8 cellular contexts compared by ENCODE assay signal in genomic region chr2:96760036-96760985, GRCh38. TPM values are rescaled to one million over a fixed set of nuclear protein-coding genes. Genes with fewer than 3 reads are reported as not detected.
A peak's percentile ranks its signal among the peaks of the same experiment; 100 is the strongest.
DNase-seq lines count a peak whose midpoint lies in the region; ATAC-seq and TF ChIP-seq lines count a peak whose summit lies in the region.

CNNM4 (plus strand) TSS chr2:96760902; CDS start chr2:96761000, 98 bp downstream.

- H3K4me3 Mint-ChIP-seq in GM23338 (peak within 1 kb of the TSS; percentile 72), natural killer cell (peak within 1 kb of the TSS; percentile 86)

- ATAC-seq in GM23338 (peak; percentile 78), natural killer cell (peak; percentile 94 to 98 (median 95))

- peak within 1 kb of the TSS; percentile 97 for H2AFZ ChIP-seq in GM23338

- H3K9me3 Mint-ChIP-seq in GM23338 = no peaks in the 10 kb centered on the region
- H3K9me3 Mint-ChIP-seq in natural killer cell = no peaks in the 10 kb centered on the region

- peak within 1 kb of the TSS; percentile 84 for H3K4me2 ChIP-seq in DOHH2 (ENCODE audit: low read length)
- peak within 1 kb of the TSS; percentile 88 for H3K4me2 ChIP-seq in GM23338

- H4K20me1 ChIP-seq in DOHH2 (ENCODE audit: control insufficient read depth, insufficient read depth, low read depth, low read length) (no peaks in the 10 kb centered on the region), GM23338 (replicated peaks; ENCODE audit: insufficient read depth) (peaks cover 8% of the 10 kb centered on the region; the same call in 1 of the 2 replicates)

- no peaks in the 10 kb centered on the region for H3K9me2 ChIP-seq in DOHH2 (replicated peaks; ENCODE audit: control insufficient read depth, low read length)
- H3K9me2 ChIP-seq in GM23338 (ENCODE audit: insufficient read depth) = peaks cover 4% of the 10 kb centered on the region; the same call in 1 of the 2 replicates

- no peaks in the 10 kb centered on the region for H3F3A ChIP-seq in DOHH2 (ENCODE audit: control insufficient read depth, insufficient read depth)
- peaks cover 18% of the 10 kb centered on the region for H3F3A ChIP-seq in GM23338 (replicated peaks; ENCODE audit: low read depth)

- H3K79me2 ChIP-seq in DOHH2 (ENCODE audit: control insufficient read depth, low read length) (peaks cover 39% of the 10 kb centered on the region), GM23338 (replicated peaks; ENCODE audit: insufficient read depth) (peaks cover 18% of the 10 kb centered on the region)

- H3K4me3 ChIP-seq in DOHH2 (ENCODE audit: low read length) = peak within 1 kb of the TSS; percentile 93
- H3K4me3 ChIP-seq in GM23338 = peak within 1 kb of the TSS; percentile 68
- peak within 1 kb of the TSS; percentile 68 for H3K4me3 ChIP-seq in fibroblast of mammary gland (ENCODE audit: control insufficient read depth, low read depth, low read length)

- intact Hi-C loops in natural killer cell (cut with micrococcal nuclease) = loop anchor here (1.0 to 5.0 kb wide), 4 partner anchors 20 to 143 kb away; partner anchors contain the start of genes KANSL3 and LMAN2L

- H3K36me3 ChIP-seq in DOHH2 (ENCODE audit: control insufficient read depth, low read length) = no peaks in the 10 kb centered on the region
- no peaks in the 10 kb centered on the region for H3K36me3 ChIP-seq in GM23338 (ENCODE audit: insufficient read depth)

- H3K27ac Mint-ChIP-seq in GM23338 = peak within 1 kb of the TSS; percentile 56; the same call in 1 of the 2 replicates
- peak within 1 kb of the TSS; percentile 65 to 82 for H3K27ac Mint-ChIP-seq in natural killer cell

- DNase-seq in GM23338 (ENCODE audit: low spot score) (peak; percentile 97), Kasumi-1 (lab: John Stamatoyannopoulos, UW) (peak; percentile 88 to 90), RKO (ENCODE audit: low spot score) (peak; percentile 93), fibroblast of mammary gland (ENCODE audit: low read depth) (peak; percentile 84), natural killer cell (peak; percentile 87)
- DNase-seq in activated T-helper 1 cell treated with anti-CD3 and anti-CD28 coated beads, Interleukin-2, amount 50 U/mL, for 16 hours (ENCODE audit: low read depth in 1 of 2, low spot score in 1 of 2) = peak; percentile 83 to 87
- peak; percentile 82 to 97 (median 90) for DNase-seq in stimulated activated naive CD4-positive, alpha-beta T cell (lab: John Stamatoyannopoulos, UW)

- no peak within 1 kb of the TSS for H3K27ac ChIP-seq in DOHH2 (ENCODE audit: low read depth, low read length)
- H3K27ac ChIP-seq in GM23338 (ENCODE audit: low read depth) = no peak within 1 kb of the TSS

- H3K4me1 Mint-ChIP-seq in GM23338 (peaks cover 49% of the 10 kb centered on the region), natural killer cell (peaks cover 46 to 51% of the 10 kb centered on the region in 2 donors)

- H3K4me1 ChIP-seq in DOHH2 (ENCODE audit: control insufficient read depth, low read length) (peaks cover 54% of the 10 kb centered on the region), GM23338 (ENCODE audit: insufficient read depth) (peaks cover 40% of the 10 kb centered on the region)

- no peaks in the 10 kb centered on the region for H3K27me3 ChIP-seq in DOHH2 (ENCODE audit: control insufficient read depth, low read length)
- peaks cover 9% of the 10 kb centered on the region; the same call in 1 of the 2 replicates for H3K27me3 ChIP-seq in GM23338 (ENCODE audit: insufficient read depth)

- TF ChIP-seq CTCF in DOHH2 (IDR thresholded peaks at IDR 0.05; ENCODE audit: low read depth, low read length, poor library complexity, severe bottlenecking) (no peak), GM23338 (conservative IDR thresholded peaks at IDR 0.05; ENCODE audit: low read depth in 2 of 2) (peak in 1 of 2 experiments; percentile 25; a peak in 1 of 4 replicates), fibroblast of mammary gland (conservative IDR thresholded peaks at IDR 0.05; ENCODE audit: control insufficient read depth, insufficient read depth, low read depth, low read length) (no peak), natural killer cell (IDR thresholded peaks at IDR 0.05) (no peak)

- H3K9me3 ChIP-seq in DOHH2 (ENCODE audit: control insufficient read depth, insufficient read depth, low read length) = no peaks in the 10 kb centered on the region

- H3K36me3 Mint-ChIP-seq in GM23338 (ENCODE audit: low read depth) = no peaks in the 10 kb centered on the region
- no peaks in the 10 kb centered on the region for H3K36me3 Mint-ChIP-seq in natural killer cell

- peaks cover 28% of the 10 kb centered on the region for H3K27me3 Mint-ChIP-seq in GM23338 (ENCODE audit: insufficient read depth, low read depth, poor library complexity)
- H3K27me3 Mint-ChIP-seq in natural killer cell (ENCODE audit: low read depth in 2 of 2) = no peaks in the 10 kb centered on the region

TF ChIP-seq in GM23338, 12 proteins besides CTCF, POLR2A, EP300 and RAD21:
- peak; percentile 57; the same call in 1 of the 2 replicates for TF ChIP-seq POLR2AphosphoS5 (IDR thresholded peaks at IDR 0.05; ENCODE audit: low read depth)
- TF ChIP-seq REST (IDR thresholded peaks at IDR 0.05; ENCODE audit: unreplicated experiment) = no peak
- TF ChIP-seq ZNF331 (CRISPR knock-in tag; IDR thresholded peaks at IDR 0.05; ENCODE audit: low read depth) = no peak

RNA-seq across cellular contexts. Expression of gene CNNM4, which starts in this region (rescaled TPM):
- 6.7 and 12.9 TPM in 2 replicates for total RNA-seq in GM23338 (2014; rRNA removed; shearing (Covaris generic))
- polyA plus RNA-seq in GM23338 (2016; fragmentation: Nextera tagmentation; extraction: Ambion mirVana) = 2.5 and 2.9 TPM in 2 replicates
- total RNA-seq in natural killer cell = 10 to 100 TPM in 2 of 3 donors, 1 to 10 TPM in 1; 9.9 to 12.1 (median 10.7) TPM
